Comparison of ENCODE assay signal across 2 cellular contexts in genomic region chr17:15946611-15947120, GRCh38.
TF ChIP-seq lines count a peak whose summit lies in the region.

No MANE protein-coding gene starts in this region.

TF ChIP-seq in SK-N-SH, 30 proteins besides CTCF, POLR2A, EP300 and RAD21 (continued from another document):
- TF ChIP-seq PBX3 (IDR thresholded peaks at IDR 0.05) (no peak), TCF12 (IDR thresholded peaks at IDR 0.05) (no peak), FOSL2 (IDR thresholded peaks at IDR 0.05; ENCODE audit: borderline replicate concordance, low read depth) (no peak), GATA2 (CRISPR knock-in tag; IDR thresholded peaks at IDR 0.05) (no peak), RFX5 (IDR thresholded peaks at IDR 0.05; ENCODE audit: low read length) (no peak), YY1 (IDR thresholded peaks at IDR 0.05; ENCODE audit: low read depth) (no peak)
TF ChIP-seq in SK-N-SH: peak in this region for 0.

TF ChIP-seq in SK-N-SH treated with all-trans-retinoic acid at 6 μM for 48 hours, 23 proteins besides CTCF, POLR2A, EP300 and RAD21 (continued from another document):
- no peak for TF ChIP-seq TSHZ2 (CRISPR knock-in tag; IDR thresholded peaks at IDR 0.05)
- TF ChIP-seq SNAI2 (CRISPR knock-in tag; IDR thresholded peaks at IDR 0.05) = no peak
TF ChIP-seq in SK-N-SH treated with all-trans-retinoic acid at 6 μM for 48 hours: peak in this region for 0.
